1 cellular context compared by ENCODE assay signal in the genomic region with DNA sequence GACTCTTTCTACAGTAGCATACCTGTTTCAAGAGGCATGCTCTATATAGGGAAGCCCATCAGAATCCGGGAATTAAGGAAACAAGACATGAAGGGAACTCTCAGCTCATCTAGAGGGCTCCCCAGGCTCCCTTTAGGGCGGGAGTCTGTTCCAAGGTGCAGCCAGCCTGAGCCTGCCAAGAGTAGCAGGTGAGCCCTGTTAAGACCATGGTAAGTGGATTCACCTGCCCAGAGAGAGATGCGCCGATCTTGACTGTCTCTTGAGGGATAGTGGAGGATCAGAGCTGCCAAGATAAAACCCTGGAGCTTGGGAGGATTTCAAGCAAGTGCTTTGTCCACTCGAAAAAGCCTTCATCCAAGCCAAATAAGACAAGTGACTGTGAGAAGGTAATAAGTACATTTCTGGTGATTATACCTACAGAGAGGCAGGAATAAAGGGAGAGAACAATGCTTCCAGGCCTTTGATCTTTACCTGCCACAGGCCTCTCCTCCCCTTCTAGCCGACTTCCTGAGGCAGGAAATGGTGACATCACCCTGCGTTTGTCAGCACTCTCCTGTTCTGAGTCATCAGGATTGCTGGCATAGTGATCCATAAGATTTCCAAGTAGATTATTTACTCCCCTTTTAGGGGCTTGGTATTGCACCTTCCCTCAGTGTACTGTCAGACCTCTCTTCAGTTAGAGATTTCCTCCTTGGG.
A peak's percentile ranks its signal among the peaks of the same experiment; 100 is the strongest.
TF ChIP-seq lines count a peak whose summit lies in the region.

No MANE protein-coding gene starts in this region.

TF ChIP-seq in GM12878, 131 proteins besides CTCF, POLR2A, EP300 and RAD21 (continued from another document):
- TF ChIP-seq POU2F2 (IDR thresholded peaks at IDR 0.05; ENCODE audit: borderline replicate concordance, low read depth, low read length) (no peak), IKZF1 (conservative IDR thresholded peaks at IDR 0.05) (no peak), ZNF217 (IDR thresholded peaks at IDR 0.05) (no peak), JUNB (IDR thresholded peaks at IDR 0.05) (peak; percentile 66), NR2F1 (conservative IDR thresholded peaks at IDR 0.05) (no peak)
- TF ChIP-seq, protein P1, sequence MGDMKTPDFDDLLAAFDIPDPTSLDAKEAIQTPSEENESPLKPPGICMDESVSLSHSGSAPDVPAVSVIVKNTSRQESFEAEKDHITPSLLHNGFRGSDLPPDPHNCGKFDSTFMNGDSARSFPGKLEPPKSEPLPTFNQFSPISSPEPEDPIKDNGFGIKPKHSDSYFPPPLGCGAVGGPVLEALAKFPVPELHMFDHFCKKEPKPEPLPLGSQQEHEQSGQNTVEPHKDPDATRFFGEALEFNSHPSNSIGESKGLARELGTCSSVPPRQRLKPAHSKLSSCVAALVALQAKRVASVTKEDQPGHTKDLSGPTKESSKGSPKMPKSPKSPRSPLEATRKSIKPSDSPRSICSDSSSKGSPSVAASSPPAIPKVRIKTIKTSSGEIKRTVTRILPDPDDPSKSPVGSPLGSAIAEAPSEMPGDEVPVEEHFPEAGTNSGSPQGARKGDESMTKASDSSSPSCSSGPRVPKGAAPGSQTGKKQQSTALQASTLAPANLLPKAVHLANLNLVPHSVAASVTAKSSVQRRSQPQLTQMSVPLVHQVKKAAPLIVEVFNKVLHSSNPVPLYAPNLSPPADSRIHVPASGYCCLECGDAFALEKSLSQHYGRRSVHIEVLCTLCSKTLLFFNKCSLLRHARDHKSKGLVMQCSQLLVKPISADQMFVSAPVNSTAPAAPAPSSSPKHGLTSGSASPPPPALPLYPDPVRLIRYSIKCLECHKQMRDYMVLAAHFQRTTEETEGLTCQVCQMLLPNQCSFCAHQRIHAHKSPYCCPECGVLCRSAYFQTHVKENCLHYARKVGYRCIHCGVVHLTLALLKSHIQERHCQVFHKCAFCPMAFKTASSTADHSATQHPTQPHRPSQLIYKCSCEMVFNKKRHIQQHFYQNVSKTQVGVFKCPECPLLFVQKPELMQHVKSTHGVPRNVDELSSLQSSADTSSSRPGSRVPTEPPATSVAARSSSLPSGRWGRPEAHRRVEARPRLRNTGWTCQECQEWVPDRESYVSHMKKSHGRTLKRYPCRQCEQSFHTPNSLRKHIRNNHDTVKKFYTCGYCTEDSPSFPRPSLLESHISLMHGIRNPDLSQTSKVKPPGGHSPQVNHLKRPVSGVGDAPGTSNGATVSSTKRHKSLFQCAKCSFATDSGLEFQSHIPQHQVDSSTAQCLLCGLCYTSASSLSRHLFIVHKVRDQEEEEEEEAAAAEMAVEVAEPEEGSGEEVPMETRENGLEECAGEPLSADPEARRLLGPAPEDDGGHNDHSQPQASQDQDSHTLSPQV (IDR thresholded peaks at IDR 0.05): no peak
- TF ChIP-seq, protein P2, sequence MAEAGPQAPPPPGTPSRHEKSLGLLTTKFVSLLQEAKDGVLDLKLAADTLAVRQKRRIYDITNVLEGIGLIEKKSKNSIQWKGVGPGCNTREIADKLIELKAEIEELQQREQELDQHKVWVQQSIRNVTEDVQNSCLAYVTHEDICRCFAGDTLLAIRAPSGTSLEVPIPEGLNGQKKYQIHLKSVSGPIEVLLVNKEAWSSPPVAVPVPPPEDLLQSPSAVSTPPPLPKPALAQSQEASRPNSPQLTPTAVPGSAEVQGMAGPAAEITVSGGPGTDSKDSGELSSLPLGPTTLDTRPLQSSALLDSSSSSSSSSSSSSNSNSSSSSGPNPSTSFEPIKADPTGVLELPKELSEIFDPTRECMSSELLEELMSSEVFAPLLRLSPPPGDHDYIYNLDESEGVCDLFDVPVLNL (IDR thresholded peaks at IDR 0.05; ENCODE audit: low read depth, low read length): no peak
- TF ChIP-seq, protein P3, sequence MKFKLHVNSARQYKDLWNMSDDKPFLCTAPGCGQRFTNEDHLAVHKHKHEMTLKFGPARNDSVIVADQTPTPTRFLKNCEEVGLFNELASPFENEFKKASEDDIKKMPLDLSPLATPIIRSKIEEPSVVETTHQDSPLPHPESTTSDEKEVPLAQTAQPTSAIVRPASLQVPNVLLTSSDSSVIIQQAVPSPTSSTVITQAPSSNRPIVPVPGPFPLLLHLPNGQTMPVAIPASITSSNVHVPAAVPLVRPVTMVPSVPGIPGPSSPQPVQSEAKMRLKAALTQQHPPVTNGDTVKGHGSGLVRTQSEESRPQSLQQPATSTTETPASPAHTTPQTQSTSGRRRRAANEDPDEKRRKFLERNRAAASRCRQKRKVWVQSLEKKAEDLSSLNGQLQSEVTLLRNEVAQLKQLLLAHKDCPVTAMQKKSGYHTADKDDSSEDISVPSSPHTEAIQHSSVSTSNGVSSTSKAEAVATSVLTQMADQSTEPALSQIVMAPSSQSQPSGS (IDR thresholded peaks at IDR 0.05; ENCODE audit: low read length): peak; percentile 49; the same call in 1 of the 2 replicates
TF ChIP-seq in GM12878: peak in this region for 3.
